In the genomic region with DNA sequence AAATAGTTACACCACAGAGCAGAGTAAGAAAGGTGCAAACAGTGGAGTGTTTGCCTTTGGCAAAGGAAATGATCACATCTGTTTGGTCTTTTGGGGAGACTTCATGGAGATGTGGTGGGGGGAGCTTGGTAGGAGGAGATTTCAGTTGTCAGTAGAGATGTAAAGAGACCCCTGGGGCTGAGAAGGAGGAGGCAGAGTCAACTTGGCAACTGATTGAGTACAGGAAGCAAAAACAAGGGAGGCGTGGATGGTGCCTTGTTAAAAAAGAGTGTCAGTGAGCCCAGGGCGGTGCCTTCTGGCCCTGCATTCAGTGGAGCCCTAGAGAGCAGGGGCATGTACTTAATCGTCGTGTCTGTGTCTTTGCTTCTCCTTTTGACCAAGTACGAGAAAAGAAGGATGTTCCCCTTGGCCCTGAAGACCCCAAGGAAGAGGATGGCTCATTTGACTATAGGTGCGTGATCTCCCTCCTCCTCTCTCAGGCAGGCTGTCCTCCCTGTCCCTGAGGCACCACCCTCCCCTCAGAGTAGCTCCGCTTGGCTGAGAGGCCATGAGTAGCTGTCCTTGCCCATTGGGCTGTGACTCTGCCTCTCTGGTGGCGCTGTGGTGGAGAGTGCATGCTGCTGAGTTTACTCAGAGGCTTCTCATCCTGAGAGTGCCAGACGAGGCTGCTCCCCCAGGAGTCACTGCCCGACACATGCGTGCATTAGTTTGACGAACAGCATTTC, we compare ENCODE assay signal across 1 cellular context.
TF ChIP-seq lines count a peak whose summit lies in the region.

No MANE protein-coding gene starts in this region.

TF ChIP-seq in GM23338, 12 proteins besides CTCF, POLR2A, EP300 and RAD21 (continued from another document):
- TF ChIP-seq, protein P1, sequence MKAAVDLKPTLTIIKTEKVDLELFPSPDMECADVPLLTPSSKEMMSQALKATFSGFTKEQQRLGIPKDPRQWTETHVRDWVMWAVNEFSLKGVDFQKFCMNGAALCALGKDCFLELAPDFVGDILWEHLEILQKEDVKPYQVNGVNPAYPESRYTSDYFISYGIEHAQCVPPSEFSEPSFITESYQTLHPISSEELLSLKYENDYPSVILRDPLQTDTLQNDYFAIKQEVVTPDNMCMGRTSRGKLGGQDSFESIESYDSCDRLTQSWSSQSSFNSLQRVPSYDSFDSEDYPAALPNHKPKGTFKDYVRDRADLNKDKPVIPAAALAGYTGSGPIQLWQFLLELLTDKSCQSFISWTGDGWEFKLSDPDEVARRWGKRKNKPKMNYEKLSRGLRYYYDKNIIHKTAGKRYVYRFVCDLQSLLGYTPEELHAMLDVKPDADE (IDR thresholded peaks at IDR 0.05) = no peak
